In genomic region chr15:48017747-48018146, GRCh38 we compare ENCODE assay signal across 16 cellular contexts.
DNase-seq lines count a peak whose midpoint lies in the region; ATAC-seq, FAIRE-seq and TF ChIP-seq lines count a peak whose summit lies in the region.
"Had no signal": no experiment of that assay in that cellular context is flagged by ENCODE, and none has a peak within 500 bp of the region (broad histone marks: within the 10 kb centered on the region; RNA-seq: fewer than 3 reads in every experiment).

No MANE protein-coding gene starts in this region.

- H3K4me3 ChIP-seq in bronchial epithelial cell (ENCODE audit: low read depth, low read length) = no peak overlapping the region
- H3K4me3 ChIP-seq in lower lobe of right lung = no peak overlapping the region
- H3K4me3 ChIP-seq in stomach = no peak overlapping the region
- H3K4me3 ChIP-seq in esophagus squamous epithelium = no peak overlapping the region

- TF ChIP-seq POLR2A in stomach (IDR thresholded peaks at IDR 0.05) = no peak
- TF ChIP-seq POLR2A in esophagus squamous epithelium (IDR thresholded peaks at IDR 0.05) = no peak
- no peak for TF ChIP-seq POLR2A in erythroblast (IDR thresholded peaks at IDR 0.05; ENCODE audit: low read length)

- H3K9me3 ChIP-seq in lower lobe of right lung (no peaks in the 10 kb centered on the region), stomach (no peaks in the 10 kb centered on the region), esophagus squamous epithelium (no peaks in the 10 kb centered on the region)

- H3K36me3 ChIP-seq in bronchial epithelial cell (ENCODE audit: control insufficient read depth, insufficient read depth, low read length) (no peaks in the 10 kb centered on the region), lower lobe of right lung (no peaks in the 10 kb centered on the region), stomach (no peaks in the 10 kb centered on the region), esophagus squamous epithelium (no peaks in the 10 kb centered on the region)

- DNase-seq in NCI-H2171 (lab: John Stamatoyannopoulos, UW) = peak; percentile 36
- DNase-seq in bronchial epithelial cell (ENCODE audit: low read depth) = peak; percentile 67
- DNase-seq in lower lobe of right lung = no peak
- DNase-seq in stomach = peak; percentile 54
- DNase-seq in iPS-NIHi11 (ENCODE audit: low spot score) = no peak
- no peak for DNase-seq in esophagus squamous epithelium (lab: John Stamatoyannopoulos, UW)
- DNase-seq in erythroblast (lab: John Stamatoyannopoulos, UW) = no peak
- DNase-seq: CD4-positive, alpha-beta T cell; EL; NCI-H1092 treated with DMSO at 0.1 percent for 48 hours; NCI-H1694; NCI-H2107; NCI-H446; NK-92 treated with Interleukin-12 subunit alpha and Interleukin-12 subunit beta, amount 100 ng/mL, for 24 hours; RPMI8226 had no signal

- no peaks in the 10 kb centered on the region for H3K27me3 ChIP-seq in bronchial epithelial cell (ENCODE audit: control insufficient read depth, insufficient read depth, low read length)
- no peaks in the 10 kb centered on the region for H3K27me3 ChIP-seq in lower lobe of right lung (ENCODE audit: low read depth)
- no peaks in the 10 kb centered on the region for H3K27me3 ChIP-seq in stomach
- no peaks in the 10 kb centered on the region for H3K27me3 ChIP-seq in esophagus squamous epithelium

- TF ChIP-seq CTCF in bronchial epithelial cell (IDR thresholded peaks at IDR 0.05; ENCODE audit: insufficient read depth, low read length, severe bottlenecking) (no peak), lower lobe of right lung (IDR thresholded peaks at IDR 0.05) (no peak), stomach (IDR thresholded peaks at IDR 0.05) (no peak), esophagus squamous epithelium (IDR thresholded peaks at IDR 0.05) (no peak)

- no peak for FAIRE-seq in bronchial epithelial cell (lab: Jason Lieb, UNC)

- no peaks in the 10 kb centered on the region for H3K4me1 ChIP-seq in lower lobe of right lung
- H3K4me1 ChIP-seq in stomach = no peaks in the 10 kb centered on the region
- peaks cover 0 to 4% (median 0%) of the 10 kb centered on the region in 3 donors for H3K4me1 ChIP-seq in esophagus squamous epithelium

- H3K27ac ChIP-seq in lower lobe of right lung (no peak overlapping the region), stomach (peak overlapping the region in 3 of 5 donors; percentile 18 to 46 (median 36)), esophagus squamous epithelium (no peak overlapping the region)

- intact Hi-C loops in lower lobe of right lung (cut with DNase I) = no loop called here
- intact Hi-C loops in stomach (cut with DNase I; ENCODE audit: low total_unique reads) = no loop called here
- intact Hi-C loops in esophagus squamous epithelium (cut with DNase I) = no loop called here

- no peak for TF ChIP-seq EP300 in stomach (IDR thresholded peaks at IDR 0.05)

- peak; percentile 66 to 79 for ATAC-seq in lower lobe of right lung
- ATAC-seq in GM21515 (IDR thresholded peaks at IDR 0.05; ENCODE audit: unreplicated experiment) = no peak

- WGBS in stomach, 5 donors = 43 to 65% (median 47%) methylated on average over 3 of the region's 3 CpGs
- 25 to 61% methylated on average over 3 of the region's 3 CpGs for WGBS in esophagus squamous epithelium, 2 donors

Comparison
In these comparisons a context has a peak if more than half of its experiments do, and no peak if none do; other contexts are left out.
1. DNase-seq: peak in NCI-H2171 (single experiment), bronchial epithelial cell (single experiment) and stomach (single experiment); none in lower lobe of right lung (single experiment), iPS-NIHi11 (single experiment), esophagus squamous epithelium (single experiment) and erythroblast (0 of 2).
2. H3K27ac ChIP-seq: peak in stomach (3 of 5); none in lower lobe of right lung (single experiment) and esophagus squamous epithelium (0 of 4).